9 cellular contexts compared by ENCODE assay signal in genomic region chr2:170974304-170974993, GRCh38. TPM values are rescaled to one million over a fixed set of nuclear protein-coding genes. Genes with fewer than 3 reads are reported as not detected.
A peak's percentile ranks its signal among the peaks of the same experiment; 100 is the strongest.
DNase-seq lines count a peak whose midpoint lies in the region; ATAC-seq and TF ChIP-seq lines count a peak whose summit lies in the region.
"Had no signal": no experiment of that assay in that cellular context is flagged by ENCODE, and none has a peak within 500 bp of the region (broad histone marks: within the 10 kb centered on the region; RNA-seq: fewer than 3 reads in every experiment).

No MANE protein-coding gene starts in this region.

- TF ChIP-seq CTCF in CD14-positive monocyte (IDR thresholded peaks at IDR 0.05) (no peak), neural progenitor cell (IDR thresholded peaks at IDR 0.05) (no peak)

- H3K4me1 Mint-ChIP-seq in CD14-positive monocyte, result peaks cover 10% of the 10 kb centered on the region
- H3K4me1 Mint-ChIP-seq in effector memory CD8-positive, alpha-beta T cell (ENCODE audit: low read depth in 2 of 2), result peaks cover 5 to 11% of the 10 kb centered on the region in 2 donors
- H3K4me1 Mint-ChIP-seq in neural progenitor cell, result peaks cover 14% of the 10 kb centered on the region

- H3K79me2 ChIP-seq in neural progenitor cell (ENCODE audit: low read depth), result no peaks in the 10 kb centered on the region

- DNase-seq in CD14-positive monocyte (ENCODE audit: low spot score) (no peak), LHCN-M2 (ENCODE audit: low read depth) (peak; percentile 29), neural progenitor cell (ENCODE audit: low spot score) (peak; percentile 19), epidermal melanocyte (ENCODE audit: insufficient read length, low spot score) (no peak)
- DNase-seq in effector memory CD8-positive, alpha-beta T cell, result no peak
- DNase-seq in activated CD4-positive, alpha-beta T cell treated with anti-CD3 and anti-CD28 coated beads for 4 hours, result no peak

- H3K27ac ChIP-seq in neural progenitor cell, result no peak overlapping the region
- H3K27ac ChIP-seq: cardiac muscle cell had no signal

- H3K9me3 Mint-ChIP-seq in CD14-positive monocyte (peaks cover 0 to 1% (median 0%) of the 10 kb centered on the region in 7 donors), neural progenitor cell (no peaks in the 10 kb centered on the region)
- H3K9me3 Mint-ChIP-seq in effector memory CD8-positive, alpha-beta T cell, result no peaks in the 10 kb centered on the region

- no peak for ATAC-seq in effector memory CD8-positive, alpha-beta T cell (replicated peaks)
- no peak for ATAC-seq in GM19035 (IDR thresholded peaks at IDR 0.05; ENCODE audit: unreplicated experiment)
- ATAC-seq in HG03571 (IDR thresholded peaks at IDR 0.05; ENCODE audit: unreplicated experiment), result no peak

- intact Hi-C loops in CD14-positive monocyte (cut with micrococcal nuclease), result loop anchor here (5.0 to 10.0 kb wide), 3 partner anchors 440 to 458 kb away; partner anchors contain the start of genes DCAF17 (in 1 of the 2) and METTL8 (in 1 of the 2)

- H3K36me3 Mint-ChIP-seq in CD14-positive monocyte, result peaks cover 0 to 2% of the 10 kb centered on the region in 2 donors
- peaks cover 7% of the 10 kb centered on the region for H3K36me3 Mint-ChIP-seq in effector memory CD8-positive, alpha-beta T cell (ENCODE audit: insufficient read depth)
- no peaks in the 10 kb centered on the region for H3K36me3 Mint-ChIP-seq in neural progenitor cell

- H2AFZ ChIP-seq in neural progenitor cell (replicated peaks), result no peak overlapping the region

- H3F3A ChIP-seq in neural progenitor cell (ENCODE audit: low read depth), result peaks cover 14% of the 10 kb centered on the region

- H3K27ac Mint-ChIP-seq in CD14-positive monocyte (peak overlapping the region in 1 of 7 donors; percentile 47), neural progenitor cell (peak overlapping the region; percentile 16)
- peak overlapping the region in 1 of 2 donors; percentile 39 for H3K27ac Mint-ChIP-seq in effector memory CD8-positive, alpha-beta T cell

- H3K27me3 Mint-ChIP-seq in CD14-positive monocyte (ENCODE audit: low read depth in 3 of 3) (peaks cover 4 to 23% (median 9%) of the 10 kb centered on the region in 3 donors), neural progenitor cell (ENCODE audit: insufficient read depth, low read depth) (peaks cover 2% of the 10 kb centered on the region)
- H3K27me3 Mint-ChIP-seq in effector memory CD8-positive, alpha-beta T cell, result peaks cover 0 to 3% of the 10 kb centered on the region in 2 donors

- no peaks in the 10 kb centered on the region for H3K36me3 ChIP-seq in neural progenitor cell
- H3K36me3 ChIP-seq: cardiac muscle cell had no signal

- no peaks in the 10 kb centered on the region for H3K9me3 ChIP-seq in neural progenitor cell (ENCODE audit: low read depth)

- H3K4me1 ChIP-seq in neural progenitor cell, result peaks cover 7% of the 10 kb centered on the region

- H4K20me1 ChIP-seq in neural progenitor cell (ENCODE audit: low read depth), result no peaks in the 10 kb centered on the region

- H3K9ac ChIP-seq in neural progenitor cell, result no peak overlapping the region

- H3K4me2 ChIP-seq in neural progenitor cell, result no peak overlapping the region

- H3K4me3 ChIP-seq in neural progenitor cell, result no peak overlapping the region

- H3K27me3 ChIP-seq in neural progenitor cell, result peaks cover 14% of the 10 kb centered on the region
- H3K27me3 ChIP-seq: cardiac muscle cell had no signal

- H3K4me3 Mint-ChIP-seq in CD14-positive monocyte (peak overlapping the region; percentile 83 to 86), neural progenitor cell (peak overlapping the region; percentile 62)
- H3K4me3 Mint-ChIP-seq in effector memory CD8-positive, alpha-beta T cell, result peak overlapping the region; percentile 74 to 77

RNA-seq across cellular contexts. Expression of gene GORASP2, which starts 45.4 kb away (rescaled TPM):
- 10 to 100 TPM; 46.5 to 51.2 TPM for polyA plus RNA-seq in CD14-positive monocyte
- total RNA-seq in LHCN-M2 (2014; rRNA removed) (54.5 and 55.9 TPM in 2 replicates), neural progenitor cell (ENCODE audit: low replicate concordance) (38.3 and 67.1 TPM in 2 replicates)
- polyA plus RNA-seq in LHCN-M2 (2012), result 67.8 TPM

Comparison
In these comparisons a context has a peak if more than half of its experiments do, and no peak if none do; other contexts are left out.
1. DNase-seq: peak in LHCN-M2 (single experiment) and neural progenitor cell (single experiment); none in CD14-positive monocyte (single experiment), effector memory CD8-positive, alpha-beta T cell (0 of 3), epidermal melanocyte (single experiment) and activated CD4-positive, alpha-beta T cell treated with anti-CD3 and anti-CD28 coated beads for 4 hours (0 of 2).
2. Peak in every context shown above with its lines, with median percentiles within 50 percentile points of each other: H3K4me3 Mint-ChIP-seq.